In the genomic region with DNA sequence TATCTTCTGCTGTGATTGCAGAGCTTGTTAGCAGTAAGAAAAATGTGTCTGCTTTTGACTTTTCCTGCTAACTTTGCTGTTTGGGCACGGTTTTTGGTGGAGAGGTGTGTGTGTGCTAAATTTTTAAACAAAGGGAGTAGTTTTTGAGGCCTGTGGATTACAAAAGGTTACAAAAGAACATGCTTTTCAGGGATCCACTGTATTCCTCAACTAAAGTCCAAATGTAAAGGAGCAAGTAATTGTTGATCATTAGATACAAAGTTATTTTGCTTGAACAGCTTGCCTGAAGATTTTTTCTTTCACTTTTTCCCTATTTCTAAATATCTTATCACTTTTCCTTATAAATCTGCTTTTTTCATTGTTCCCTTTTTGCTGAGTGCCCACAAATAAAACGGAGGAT, we compare ENCODE assay signal across 10 cellular contexts. TPM values are rescaled to one million over a fixed set of nuclear protein-coding genes. Genes with fewer than 3 reads are reported as not detected.
DNase-seq lines count a peak whose midpoint lies in the region; ATAC-seq and TF ChIP-seq lines count a peak whose summit lies in the region.
"Had no signal": no experiment of that assay in that cellular context is flagged by ENCODE, and none has a peak within 500 bp of the region (broad histone marks: within the 10 kb centered on the region; RNA-seq: fewer than 3 reads in every experiment).

No MANE protein-coding gene starts in this region.

- H3K36me3 Mint-ChIP-seq in brain (peaks cover 43% of the 10 kb centered on the region), nephron progenitor cell (ENCODE audit: low read depth) (peaks cover 49% of the 10 kb centered on the region)

- H4K20me1 ChIP-seq in DND-41 (ENCODE audit: insufficient read depth, low read length) = peaks cover 54% of the 10 kb centered on the region

- H3K9ac ChIP-seq in DND-41 (ENCODE audit: low read depth, low read length) = peak overlapping the region; percentile 86

- H3K4me3 ChIP-seq in DND-41 (ENCODE audit: low read depth in 1 of 2, low read length in 2 of 2) = peak overlapping the region; percentile 64 to 99; a peak in 2 of 4 replicates

- peaks cover 77% of the 10 kb centered on the region for H3K79me2 ChIP-seq in DND-41 (ENCODE audit: insufficient read depth, low read length)

- no peaks in the 10 kb centered on the region for H3K9me3 Mint-ChIP-seq in brain
- no peaks in the 10 kb centered on the region for H3K9me3 Mint-ChIP-seq in nephron progenitor cell

- H3K36me3 ChIP-seq in DND-41 (ENCODE audit: insufficient read depth, low read length) (peaks cover 61% of the 10 kb centered on the region), KOPT-K1 (ENCODE audit: insufficient read depth, low read length) (peaks cover 60% of the 10 kb centered on the region)

- peaks cover 69% of the 10 kb centered on the region for H3K4me1 ChIP-seq in DND-41 (ENCODE audit: insufficient read depth, low read length)

- TF ChIP-seq CTCF in DND-41 (IDR thresholded peaks at IDR 0.05; ENCODE audit: borderline replicate concordance, extremely low read depth, low read length, poor library complexity, severe bottlenecking) = no peak
- no peak for TF ChIP-seq CTCF in brain (conservative IDR thresholded peaks at IDR 0.05)
- TF ChIP-seq CTCF in nephron progenitor cell (IDR thresholded peaks at IDR 0.05) = no peak
- TF ChIP-seq CTCF in GM20000 (IDR thresholded peaks at IDR 0.05; ENCODE audit: extremely low read depth, missing control alignments) = no peak

- ATAC-seq in DND-41 (ENCODE audit: insufficient read depth, low read depth) (no peak), sciatic nerve (no peak)

- H2AFZ ChIP-seq in DND-41 (ENCODE audit: low read depth, low read length) = no peak overlapping the region

- H3K27ac Mint-ChIP-seq in brain = peak overlapping the region in 4 of 5 experiments; percentile 90 to 96 (median 92)
- H3K27ac Mint-ChIP-seq in nephron progenitor cell = no peak overlapping the region

- H3K4me2 ChIP-seq in DND-41 (ENCODE audit: insufficient read depth, low read length) = peak overlapping the region; percentile 81

- H3K27me3 Mint-ChIP-seq in brain = peaks cover 8% of the 10 kb centered on the region
- H3K27me3 Mint-ChIP-seq in nephron progenitor cell (ENCODE audit: low read depth, poor library complexity) = peaks cover 6% of the 10 kb centered on the region

- H3K9me3 ChIP-seq in DND-41 (ENCODE audit: insufficient read depth, low read length, severe bottlenecking) = no peaks in the 10 kb centered on the region
- no peaks in the 10 kb centered on the region for H3K9me3 ChIP-seq in KOPT-K1 (ENCODE audit: insufficient read depth, low read length, poor library complexity, severe bottlenecking)
- H3K9me3 ChIP-seq: esophagus squamous epithelium had no signal

- H3K4me3 Mint-ChIP-seq in brain = peak overlapping the region; percentile 89 to 99 (median 95)
- H3K4me3 Mint-ChIP-seq in nephron progenitor cell = peak overlapping the region; percentile 90

- DNase-seq in DND-41 (no peak), nephron progenitor cell (no peak), Ammon's horn (ENCODE audit: low spot score) (no peak), sciatic nerve (ENCODE audit: low spot score) (no peak), GM20000 (ENCODE audit: low spot score) (no peak), DMS53 (lab: John Stamatoyannopoulos, UW) (no peak)
- DNase-seq: activated gamma-delta T cell treated with Interleukin-2 at 50 U/mL for 16 hours, esophagus squamous epithelium had no signal

- intact Hi-C loops in sciatic nerve (cut with DNase I) = no loop called here

- peak overlapping the region; percentile 4; the same call in 1 of the 2 replicates for H3K27ac ChIP-seq in DND-41 (ENCODE audit: low read length)
- peak overlapping the region; percentile 88 for H3K27ac ChIP-seq in KOPT-K1 (ENCODE audit: low read depth, low read length, poor library complexity, severe bottlenecking)

- peaks cover 70% of the 10 kb centered on the region for H3K4me1 Mint-ChIP-seq in brain
- H3K4me1 Mint-ChIP-seq in nephron progenitor cell = peaks cover 66% of the 10 kb centered on the region

- no peaks in the 10 kb centered on the region for H3K27me3 ChIP-seq in DND-41 (ENCODE audit: insufficient read depth, low read length, poor library complexity)
- H3K27me3 ChIP-seq: esophagus squamous epithelium had no signal

RNA-seq across cellular contexts. Expression of a gene that starts 2.0 kb away (rescaled TPM):
- polyA plus RNA-seq in brain (ENCODE audit: insufficient read depth, low read depth, low replicate concordance) = 184 TPM
- 223 TPM for total RNA-seq in sciatic nerve

RNA-seq across cellular contexts. Expression of a gene that starts 42.3 kb away (rescaled TPM):
- 10.2 TPM for polyA plus RNA-seq in brain (ENCODE audit: insufficient read depth, low read depth, low replicate concordance)
- 19.9 TPM for total RNA-seq in sciatic nerve
